Comparison of ENCODE assay signal across 1 cellular context in genomic region chr7:96284240-96284639, GRCh38.
A peak's percentile ranks its signal among the peaks of the same experiment; 100 is the strongest.
TF ChIP-seq lines count a peak whose summit lies in the region.

No MANE protein-coding gene starts in this region.

TF ChIP-seq in IMR-90, 13 proteins besides CTCF, POLR2A, EP300 and RAD21:
- TF ChIP-seq SMC3 (IDR thresholded peaks at IDR 0.05; ENCODE audit: low read depth, low read length) (no peak), MAFK (IDR thresholded peaks at IDR 0.05; ENCODE audit: low read depth, low read length) (0 out of 2 replicates have a peak, but pooled peaks have one; percentile 5)
